8 cellular contexts compared by ENCODE assay signal in the genomic region with DNA sequence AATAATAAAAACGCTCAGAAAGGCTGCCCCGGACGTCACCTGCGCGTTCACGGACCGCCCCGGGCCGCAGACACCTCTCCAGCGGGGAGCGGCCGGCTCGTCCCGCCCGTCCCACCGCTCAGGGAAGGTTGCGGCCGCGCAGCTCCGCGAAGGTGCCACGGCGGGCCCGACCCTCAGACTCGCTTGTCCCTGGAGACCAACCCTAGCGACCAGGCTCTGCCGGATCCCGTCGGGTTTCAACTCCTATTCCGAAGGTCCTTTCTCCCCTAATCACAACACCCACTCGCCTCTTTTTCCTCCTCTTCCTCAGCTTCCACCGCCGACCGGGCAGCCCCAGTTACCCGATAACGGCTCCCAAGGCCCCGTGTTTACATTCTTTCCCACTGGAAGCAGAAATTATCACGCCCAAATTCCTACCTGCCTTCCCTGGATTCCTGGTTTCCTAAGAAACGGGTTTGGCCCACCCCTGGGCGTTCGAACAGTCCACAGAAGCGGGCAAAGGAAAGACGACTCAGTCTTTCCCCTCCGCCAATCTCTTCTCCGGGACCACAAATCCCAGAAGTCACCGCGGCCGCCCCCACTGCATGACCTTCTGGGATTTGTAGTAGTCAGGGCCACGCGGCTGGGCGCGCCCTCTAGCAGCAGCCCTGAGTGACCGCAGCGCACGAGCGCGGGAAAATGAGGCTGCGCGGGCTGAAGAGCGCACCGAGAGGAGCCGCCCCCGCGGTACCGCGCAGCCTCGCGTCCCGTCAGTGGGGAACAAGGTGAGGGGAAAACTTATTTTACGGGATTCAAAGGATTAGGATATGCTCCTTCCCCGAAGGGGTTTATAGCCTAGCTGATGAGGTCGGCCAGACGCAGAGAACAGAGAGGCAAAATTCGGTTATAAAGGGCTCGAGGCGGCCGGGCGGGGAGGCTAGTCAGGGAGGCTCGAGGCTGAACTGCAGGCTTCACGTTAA. TPM values are rescaled to one million over a fixed set of nuclear protein-coding genes. Genes with fewer than 3 reads are reported as not detected.
A peak's percentile ranks its signal among the peaks of the same experiment; 100 is the strongest.
DNase-seq lines count a peak whose midpoint lies in the region; ATAC-seq and TF ChIP-seq lines count a peak whose summit lies in the region.

A gene with protein sequence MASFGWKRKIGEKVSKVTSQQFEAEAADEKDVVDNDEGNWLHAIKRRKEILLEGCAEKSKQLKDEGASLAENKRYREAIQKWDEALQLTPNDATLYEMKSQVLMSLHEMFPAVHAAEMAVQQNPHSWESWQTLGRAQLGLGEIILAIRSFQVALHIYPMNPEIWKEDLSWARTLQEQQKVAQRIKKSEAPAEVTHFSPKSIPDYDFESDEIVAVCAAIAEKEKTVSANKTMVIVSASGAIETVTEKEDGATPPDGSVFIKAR (minus strand): TSS at position 555 of the 959 bp plus-strand sequence. CDS start 8,943 bp downstream, outside the sequence.

- peak within 1 kb of the TSS; percentile 93 for H3K27ac ChIP-seq in RWPE1

- peaks cover 5% of the 10 kb centered on the region for H3K4me1 Mint-ChIP-seq in activated T-helper 2 cell treated with anti-CD3 and anti-CD28 coated beads, Interferon-gamma antibody, Interleukin-2, Interleukin-4, amounts not matched to agents 10 μg/mL and 5 μg/mL and 100 μg/mL, durations not matched to agents 14 hours and 24 hours and 36 hours (ENCODE audit: low read depth)
- H3K4me1 Mint-ChIP-seq in natural killer cell treated with Interleukin-12 subunit alpha and Interleukin-12 subunit beta and Interleukin-15 and Interleukin-18, amount 100 ng/mL, for 72 hours (ENCODE audit: low read depth in 2 of 2) = peaks cover 14 to 23% of the 10 kb centered on the region in 2 donors

- peak within 1 kb of the TSS; percentile 41 for H3K4me3 Mint-ChIP-seq in activated T-helper 2 cell treated with anti-CD3 and anti-CD28 coated beads, Interferon-gamma antibody, Interleukin-2, Interleukin-4, amounts not matched to agents 10 μg/mL and 5 μg/mL and 100 μg/mL, durations not matched to agents 14 hours and 24 hours and 36 hours (ENCODE audit: low read depth)
- H3K4me3 Mint-ChIP-seq in natural killer cell treated with Interleukin-12 subunit alpha and Interleukin-12 subunit beta and Interleukin-15 and Interleukin-18, amount 100 ng/mL, for 72 hours = no peak within 1 kb of the TSS

- ATAC-seq in natural killer cell treated with Interleukin-12 subunit alpha and Interleukin-12 subunit beta and Interleukin-15 and Interleukin-18, amount 100 ng/mL, for 72 hours = peak; percentile 97 to 99
- ATAC-seq in stimulated activated naive CD8-positive, alpha-beta T cell treated with anti-CD3 and anti-CD28 coated beads, Interleukin-15, Interleukin-2, amounts not matched to agents 100 U/mL and 50 U/mL, for 24 hours = peak; percentile 94

- peaks cover 35% of the 10 kb centered on the region for H3K36me3 Mint-ChIP-seq in activated T-helper 2 cell treated with anti-CD3 and anti-CD28 coated beads, Interferon-gamma antibody, Interleukin-2, Interleukin-4, amounts not matched to agents 10 μg/mL and 5 μg/mL and 100 μg/mL, durations not matched to agents 14 hours and 24 hours and 36 hours (ENCODE audit: low read depth)
- H3K36me3 Mint-ChIP-seq in natural killer cell treated with Interleukin-12 subunit alpha and Interleukin-12 subunit beta and Interleukin-15 and Interleukin-18, amount 100 ng/mL, for 72 hours = no peaks in the 10 kb centered on the region

- intact Hi-C loops in activated T-helper 2 cell treated with anti-CD3 and anti-CD28 coated beads, Interferon-gamma antibody, Interleukin-2, Interleukin-4, amounts not matched to agents 10 μg/mL and 5 μg/mL and 100 μg/mL, durations not matched to agents 14 hours and 24 hours and 36 hours (cut with micrococcal nuclease) = loop anchor here (1.0 to 10.0 kb wide), 7 partner anchors 43 to 1681 kb away; a partner anchor contains a TSS

- H3K4me3 ChIP-seq in LNCaP clone FGC (ENCODE audit: low read depth, low read length) = peak within 1 kb of the TSS; percentile 88
- peak within 1 kb of the TSS; percentile 98 for H3K4me3 ChIP-seq in fibroblast of pulmonary artery (replicated peaks; ENCODE audit: low read depth, low read length)

- CTCF ChIA-PET in RWPE1 (lab: Yijun Ruan, JAX) = interaction anchor here (0.6 to 1.0 kb wide), 3 partner anchors 35 to 1042 kb away, joined by 3 read pairs; no protein-coding TSS in a partner anchor

- no peaks in the 10 kb centered on the region for H3K27me3 Mint-ChIP-seq in activated T-helper 2 cell treated with anti-CD3 and anti-CD28 coated beads, Interferon-gamma antibody, Interleukin-2, Interleukin-4, amounts not matched to agents 10 μg/mL and 5 μg/mL and 100 μg/mL, durations not matched to agents 14 hours and 24 hours and 36 hours (ENCODE audit: low read depth)
- H3K27me3 Mint-ChIP-seq in natural killer cell treated with Interleukin-12 subunit alpha and Interleukin-12 subunit beta and Interleukin-15 and Interleukin-18, amount 100 ng/mL, for 72 hours = no peaks in the 10 kb centered on the region

- POLR2A ChIA-PET in RWPE1 (lab: Yijun Ruan, JAX; ENCODE audit: low non-redundant PET) = no interaction called here

- DNase-seq in ELR (ENCODE audit: low read depth) (peak; percentile 96), H4 (ENCODE audit: low spot score) (peak; percentile 95), LNCaP clone FGC (ENCODE audit: low read depth) (peak; percentile 82), RWPE1 (ENCODE audit: low spot score) (peak; percentile 97), fibroblast of pulmonary artery (ENCODE audit: low read depth) (peak; percentile 95)
- DNase-seq in activated T-helper 2 cell treated with anti-CD3 and anti-CD28 coated beads, Interferon-gamma antibody, Interleukin-2, Interleukin-4, amounts not matched to agents 10 μg/mL and 5 μg/mL and 100 μg/mL, durations not matched to agents 14 hours and 24 hours and 36 hours (ENCODE audit: low spot score) = peak; percentile 93
- peak; percentile 97 for DNase-seq in natural killer cell treated with Interleukin-12 subunit alpha and Interleukin-12 subunit beta and Interleukin-15 and Interleukin-18, amount 100 ng/mL, for 72 hours (ENCODE audit: low spot score)
- DNase-seq in stimulated activated naive CD8-positive, alpha-beta T cell treated with anti-CD3 and anti-CD28 coated beads, Interleukin-15, Interleukin-2, amounts not matched to agents 100 U/mL and 50 U/mL, for 24 hours = peak; percentile 94

- peak; percentile 97 for TF ChIP-seq CTCF in LNCaP clone FGC (IDR thresholded peaks at IDR 0.05; ENCODE audit: control insufficient read depth, extremely low read depth, insufficient read depth)
- TF ChIP-seq CTCF in RWPE1 (conservative IDR thresholded peaks at IDR 0.05; ENCODE audit: low read depth) = peak; percentile 90
- TF ChIP-seq CTCF in fibroblast of pulmonary artery (IDR thresholded peaks at IDR 0.05; ENCODE audit: low read length, missing control alignments) = peak; percentile 48

- no peaks in the 10 kb centered on the region for H3K9me3 Mint-ChIP-seq in activated T-helper 2 cell treated with anti-CD3 and anti-CD28 coated beads, Interferon-gamma antibody, Interleukin-2, Interleukin-4, amounts not matched to agents 10 μg/mL and 5 μg/mL and 100 μg/mL, durations not matched to agents 14 hours and 24 hours and 36 hours
- no peaks in the 10 kb centered on the region for H3K9me3 Mint-ChIP-seq in natural killer cell treated with Interleukin-12 subunit alpha and Interleukin-12 subunit beta and Interleukin-15 and Interleukin-18, amount 100 ng/mL, for 72 hours

- no peak within 1 kb of the TSS for H3K27ac Mint-ChIP-seq in activated T-helper 2 cell treated with anti-CD3 and anti-CD28 coated beads, Interferon-gamma antibody, Interleukin-2, Interleukin-4, amounts not matched to agents 10 μg/mL and 5 μg/mL and 100 μg/mL, durations not matched to agents 14 hours and 24 hours and 36 hours
- no peak within 1 kb of the TSS for H3K27ac Mint-ChIP-seq in natural killer cell treated with Interleukin-12 subunit alpha and Interleukin-12 subunit beta and Interleukin-15 and Interleukin-18, amount 100 ng/mL, for 72 hours

RNA-seq across cellular contexts. Expression of the gene that starts here (rescaled TPM):
- total RNA-seq in H4 (2014; rRNA removed; shearing (Covaris generic)) = 18.2 and 27.6 TPM in 2 replicates
- 29.0 and 29.3 TPM in 2 replicates for total RNA-seq in activated T-helper 2 cell treated with anti-CD3 and anti-CD28 coated beads, Interferon-gamma antibody, Interleukin-2, Interleukin-4, amounts not matched to agents 10 μg/mL and 5 μg/mL and 100 μg/mL, durations not matched to agents 14 hours and 24 hours and 36 hours
- total RNA-seq in natural killer cell treated with Interleukin-12 subunit alpha and Interleukin-12 subunit beta and Interleukin-15 and Interleukin-18, amount 100 ng/mL, for 72 hours = 10 to 100 TPM; 13.5 to 16.9 TPM

Comparison
In these comparisons a context has a peak if more than half of its experiments do, and no peak if none do; other contexts are left out.
1. Peak in every context shown above with its lines: DNase-seq, ATAC-seq, H3K4me3 ChIP-seq and H3K27ac ChIP-seq.